Comparison of ENCODE assay signal across 8 cellular contexts in genomic region chr22:19024956-19025489, GRCh38.
DNase-seq lines count a peak whose midpoint lies in the region; ATAC-seq and TF ChIP-seq lines count a peak whose summit lies in the region.
"Not testable (repeated sequence)": the region's sequence is repeated elsewhere in the genome, so short reads cannot be mapped to it uniquely, and the experiment has no call there.

No MANE protein-coding gene starts in this region.

- H3K27me3 ChIP-seq in RWPE2 (ENCODE audit: insufficient read depth, poor library complexity, severe bottlenecking): peaks cover 21% of the 10 kb centered on the region
- H3K27me3 ChIP-seq in body of pancreas: not testable (repeated sequence)
- peaks cover 11% of the 10 kb centered on the region for H3K27me3 ChIP-seq in trophoblast cell (ENCODE audit: insufficient read depth, low read length)

- peak; percentile 67 for DNase-seq in COR-L47 (lab: John Stamatoyannopoulos, UW)
- DNase-seq in LNCaP clone FGC (ENCODE audit: low read depth): peak; percentile 19
- DNase-seq in NCI-H146 (lab: John Stamatoyannopoulos, UW): peak; percentile 52
- peak; percentile 84 for DNase-seq in NCI-H69 (lab: John Stamatoyannopoulos, UW)
- not testable (repeated sequence) for DNase-seq in RWPE2 (ENCODE audit: low spot score)
- DNase-seq in body of pancreas: peak in 2 of 4 donors; percentile 42 to 54
- DNase-seq in kidney tubule cell (ENCODE audit: low spot score): peak; percentile 18
- DNase-seq in trophoblast cell: peak; percentile 93 to 96

- not testable (repeated sequence) for H3K27ac ChIP-seq in RWPE2 (ENCODE audit: poor library complexity, severe bottlenecking); body of pancreas; trophoblast cell (ENCODE audit: low read depth, low read length)

- H2BK12ac ChIP-seq in trophoblast cell (ENCODE audit: low read length): not testable (repeated sequence)

- H2BK5ac ChIP-seq in trophoblast cell (ENCODE audit: low read depth, low read length, poor library complexity): not testable (repeated sequence)

- not testable (repeated sequence) for H2BK120ac ChIP-seq in trophoblast cell (ENCODE audit: insufficient read depth, low read length, poor library complexity)

- H2AK5ac ChIP-seq in trophoblast cell (ENCODE audit: low read length): not testable (repeated sequence)

- not testable (repeated sequence) for H3K23ac ChIP-seq in trophoblast cell (ENCODE audit: low read length)

- not testable (repeated sequence) for H3K9ac ChIP-seq in trophoblast cell (ENCODE audit: low read length)

- H3K14ac ChIP-seq in trophoblast cell (ENCODE audit: low read length): not testable (repeated sequence)

- not testable (repeated sequence) for H3K79me1 ChIP-seq in trophoblast cell (ENCODE audit: low read length)

- not testable (repeated sequence) for H3K4me1 ChIP-seq in RWPE2 (ENCODE audit: insufficient read depth, poor library complexity, severe bottlenecking); body of pancreas; trophoblast cell (ENCODE audit: control insufficient read depth in 1 of 2, insufficient read depth in 2 of 2, low read length in 2 of 2)

- not testable (repeated sequence) for H4K12ac ChIP-seq in trophoblast cell (ENCODE audit: low read depth, low read length)

- not testable (repeated sequence) for TF ChIP-seq POLR2A in body of pancreas (IDR thresholded peaks at IDR 0.05)

- intact Hi-C loops in body of pancreas (cut with DNase I): not testable (repeated sequence)

- not testable (repeated sequence) for H4K8ac ChIP-seq in trophoblast cell (ENCODE audit: low read depth, low read length)

- not testable (repeated sequence) for H3K4ac ChIP-seq in trophoblast cell (ENCODE audit: low read depth, low read length)

- not testable (repeated sequence) for H3K79me2 ChIP-seq in trophoblast cell (ENCODE audit: control insufficient read depth, insufficient read depth, low read length, poor library complexity)

- H2AFZ ChIP-seq in trophoblast cell (ENCODE audit: insufficient read depth, low read length, poor library complexity): not testable (repeated sequence)

- not testable (repeated sequence) for H3K36me3 ChIP-seq in RWPE2 (ENCODE audit: low read depth); body of pancreas (replicated peaks in 1 of 2; ENCODE audit: insufficient read depth in 1 of 2, low read depth in 2 of 2); trophoblast cell (ENCODE audit: control insufficient read depth in 1 of 2, insufficient read depth in 2 of 2, low read length in 2 of 2)

- ATAC-seq in RWPE2 (ENCODE audit: low read depth): peak; percentile 8; the same call in 1 of the 3 replicates
- ATAC-seq in body of pancreas: peak; percentile 57

- TF ChIP-seq CTCF in LNCaP clone FGC (IDR thresholded peaks at IDR 0.05; ENCODE audit: control insufficient read depth, extremely low read depth, insufficient read depth); RWPE2 (IDR thresholded peaks at IDR 0.05; ENCODE audit: poor library complexity, severe bottlenecking); body of pancreas (IDR thresholded peaks at IDR 0.05): not testable (repeated sequence)

- not testable (repeated sequence) for H4K91ac ChIP-seq in trophoblast cell (ENCODE audit: low read depth, low read length)

- not testable (repeated sequence) for H3K9me3 ChIP-seq in RWPE2 (ENCODE audit: severe bottlenecking); body of pancreas; trophoblast cell (ENCODE audit: insufficient read depth, low read depth, low read length)

- H3K4me3 ChIP-seq in LNCaP clone FGC (ENCODE audit: low read depth, low read length); RWPE2 (ENCODE audit: severe bottlenecking); body of pancreas; trophoblast cell (ENCODE audit: low read depth, low read length): not testable (repeated sequence)

- WGBS in body of pancreas, 2 donors: 80% methylated on average over 4 of the region's 4 CpGs; no CpG with 5 or more reads in 1 of the 2 donors
- no CpG with 5 or more reads among the region's 4 CpGs for WGBS in trophoblast cell (ENCODE audit: extremely low coverage, insufficient coverage, insufficient read length)

- not testable (repeated sequence) for H3K4me2 ChIP-seq in trophoblast cell (ENCODE audit: low read length)

- not testable (repeated sequence) for H3K18ac ChIP-seq in trophoblast cell (ENCODE audit: low read length)
